ENCODE assay signal across 9 cellular contexts in genomic region chr20:62907377-62908317, GRCh38. TPM values are rescaled to one million over a fixed set of nuclear protein-coding genes. Genes with fewer than 3 reads are reported as not detected.
DNase-seq lines count a peak whose midpoint lies in the region; ATAC-seq and TF ChIP-seq lines count a peak whose summit lies in the region.
"Had no signal": no experiment of that assay in that cellular context is flagged by ENCODE, and none has a peak within 500 bp of the region (broad histone marks: within the 10 kb centered on the region; RNA-seq: fewer than 3 reads in every experiment).

No MANE protein-coding gene starts in this region.

- ATAC-seq in IMR-90 (ENCODE audit: low read depth) (no peak), gastrocnemius medialis (no peak)

- H4K5ac ChIP-seq in IMR-90 (ENCODE audit: low read depth, low read length), result no peak overlapping the region

- no peaks in the 10 kb centered on the region for H3K27me3 ChIP-seq in CD4-positive, alpha-beta memory T cell (ENCODE audit: insufficient read depth, low read length)
- no peaks in the 10 kb centered on the region for H3K27me3 ChIP-seq in IMR-90 (ENCODE audit: control insufficient read depth, insufficient read depth, low read length)
- no peaks in the 10 kb centered on the region for H3K27me3 ChIP-seq in gastrocnemius medialis

- no peaks in the 10 kb centered on the region for H3K4me1 ChIP-seq in CD4-positive, alpha-beta memory T cell (ENCODE audit: insufficient read depth, low read length)
- peaks cover 17% of the 10 kb centered on the region for H3K4me1 ChIP-seq in IMR-90 (ENCODE audit: control insufficient read depth, insufficient read depth, low read length)
- H3K4me1 ChIP-seq in gastrocnemius medialis, result peaks cover 0 to 6% of the 10 kb centered on the region in 2 donors

- H3K56ac ChIP-seq in IMR-90 (ENCODE audit: extremely low read depth, insufficient read depth, low read length), result no peak overlapping the region

- no peak overlapping the region for H3K4ac ChIP-seq in IMR-90 (ENCODE audit: low read depth, low read length)

- peaks cover 0 to 3% (median 0%) of the 10 kb centered on the region in 8 donors for H3K9me3 Mint-ChIP-seq in CD4-positive, alpha-beta memory T cell
- H3K9me3 Mint-ChIP-seq in mesothelial cell of epicardium, result no peaks in the 10 kb centered on the region

- no peak overlapping the region for H2BK120ac ChIP-seq in IMR-90 (ENCODE audit: low read depth, low read length)

- no peak overlapping the region for H4K8ac ChIP-seq in IMR-90 (ENCODE audit: low read depth in 2 of 2, low read length in 2 of 2)

- H2AK5ac ChIP-seq in IMR-90 (ENCODE audit: low read depth, low read length), result no peak overlapping the region

- 100% methylated on average over 3 of the region's 16 CpGs; no CpG with 5 or more reads in 1 of the 2 experiments for WGBS in IMR-90 (ENCODE audit: extremely low coverage in 2 of 2, insufficient read length in 1 of 2), 2 experiments

- TF ChIP-seq POLR2A in IMR-90 (IDR thresholded peaks at IDR 0.05; ENCODE audit: low read depth, low read length), result no peak
- no peak for TF ChIP-seq POLR2A in gastrocnemius medialis (IDR thresholded peaks at IDR 0.05)

- no peak overlapping the region for H2BK15ac ChIP-seq in IMR-90 (ENCODE audit: low read depth, low read length)

- POLR2A ChIA-PET in CD4-positive, alpha-beta memory T cell (lab: Charles Lee; ENCODE audit: partially characterized antibody), result interaction anchor here (1.2 to 1.6 kb wide), 3 partner anchors 10 to 97 kb away, joined by 3 to 5 read pairs (median 3); no protein-coding TSS in a partner anchor
- POLR2A ChIA-PET in IMR-90 (lab: Charles Lee; ENCODE audit: unreplicated experiment), result no interaction called here

- CTCF ChIA-PET in CD4-positive, alpha-beta memory T cell (lab: Charles Lee; ENCODE audit: partially characterized antibody), result interaction anchor here (0.7 to 4.2 kb wide), 14 partner anchors 9 to 408 kb away, joined by 3 to 73 read pairs (median 5); partner anchors contain the start of genes GID8 and SLC17A9
- CTCF ChIA-PET in IMR-90 (lab: Yijun Ruan, JAX), result interaction anchor here (0.6 to 1.3 kb wide), 5 partner anchors 10 to 45 kb away, joined by 3 to 12 read pairs (median 3); partner anchors contain the start of gene SLC17A9

- no peak overlapping the region for H2AFZ ChIP-seq in IMR-90 (replicated peaks; ENCODE audit: low read length, poor library complexity)

- in situ Hi-C loops in IMR-90 (cut with MboI; ENCODE audit: low sequenced_read_pairs), result no loop called here
- in situ Hi-C loops in gastrocnemius medialis (cut with MboI; ENCODE audit: low sequenced_read_pairs in 4 of 4), result no loop called here

- no peaks in the 10 kb centered on the region for H3K27me3 Mint-ChIP-seq in CD4-positive, alpha-beta memory T cell
- H3K27me3 Mint-ChIP-seq in mesothelial cell of epicardium (ENCODE audit: low read depth), result no peaks in the 10 kb centered on the region

- H3K4me2 ChIP-seq in IMR-90 (ENCODE audit: low read depth, low read length), result no peak overlapping the region

- H3K4me3 ChIP-seq in CD4-positive, alpha-beta memory T cell (ENCODE audit: low read length in 2 of 2), result no peak overlapping the region
- H3K4me3 ChIP-seq in IMR-90 (ENCODE audit: insufficient read depth, low read depth, low read length), result no peak overlapping the region
- H3K4me3 ChIP-seq in gastrocnemius medialis, result no peak overlapping the region

- H3K9ac ChIP-seq in IMR-90 (ENCODE audit: low read depth, low read length), result no peak overlapping the region

- no peak overlapping the region for H2BK20ac ChIP-seq in IMR-90 (ENCODE audit: low read depth, low read length)

- peaks cover 61 to 86% of the 10 kb centered on the region in 2 donors for H3K36me3 Mint-ChIP-seq in CD4-positive, alpha-beta memory T cell
- H3K36me3 Mint-ChIP-seq in mesothelial cell of epicardium, result peaks cover 55% of the 10 kb centered on the region

- peaks cover 19% of the 10 kb centered on the region for H3K9me1 ChIP-seq in IMR-90 (ENCODE audit: insufficient read depth, low read length)

- TF ChIP-seq CTCF in IMR-90 (conservative IDR thresholded peaks at IDR 0.05; ENCODE audit: low read depth, low read length) (peak; percentile 36), mesothelial cell of epicardium (IDR thresholded peaks at IDR 0.05; ENCODE audit: unreplicated experiment) (peak; percentile 17), gastrocnemius medialis (IDR thresholded peaks at IDR 0.05 in 4 of 5, conservative IDR thresholded peaks at IDR 0.05 in 1 of 5) (peak in 2 of 5 experiments; percentile 11 to 36)

- H3K27ac ChIP-seq in CD4-positive, alpha-beta memory T cell (ENCODE audit: low read depth, low read length), result no peak overlapping the region
- H3K27ac ChIP-seq in IMR-90 (ENCODE audit: insufficient read depth, low read length), result no peak overlapping the region
- no peak overlapping the region for H3K27ac ChIP-seq in gastrocnemius medialis

- H3K36me3 ChIP-seq in CD4-positive, alpha-beta memory T cell (ENCODE audit: insufficient read depth, low read length), result peaks cover 97% of the 10 kb centered on the region
- H3K36me3 ChIP-seq in IMR-90 (ENCODE audit: control insufficient read depth, insufficient read depth, low read length) (peaks cover 75% of the 10 kb centered on the region), gastrocnemius medialis (peaks cover 5 to 93% of the 10 kb centered on the region in 2 donors)

- no peak overlapping the region for H2BK5ac ChIP-seq in IMR-90 (ENCODE audit: low read depth, low read length, poor library complexity, severe bottlenecking)

- H3K18ac ChIP-seq in IMR-90 (ENCODE audit: low read depth, low read length), result no peak overlapping the region

- no peak overlapping the region for H3K4me3 Mint-ChIP-seq in CD4-positive, alpha-beta memory T cell
- no peak overlapping the region for H3K4me3 Mint-ChIP-seq in mesothelial cell of epicardium

- no peak for TF ChIP-seq RAD21 in IMR-90 (IDR thresholded peaks at IDR 0.05; ENCODE audit: low read length)

- H3K4me1 Mint-ChIP-seq in CD4-positive, alpha-beta memory T cell, result peaks cover 10 to 37% (median 16%) of the 10 kb centered on the region in 4 donors
- H3K4me1 Mint-ChIP-seq in mesothelial cell of epicardium, result no peaks in the 10 kb centered on the region

- no TSS peak for BruUV-seq in IMR-90 (replicated peaks; lab: Mats Ljungman, UMichigan)

- H2AK9ac ChIP-seq in IMR-90 (replicated peaks; ENCODE audit: low read depth, low read length, poor library complexity), result no peak overlapping the region

- DNase-seq in CD4-positive, alpha-beta memory T cell, result peak in 2 of 5 donors; percentile 31 to 36
- DNase-seq in IMR-90 (peak; percentile 26), astrocyte of the hippocampus (ENCODE audit: low read depth, low spot score) (peak; percentile 61), mesothelial cell of epicardium (ENCODE audit: low spot score in 2 of 2, unreplicated experiment in 2 of 2) (no peak), retina (no peak), gastrocnemius medialis (no peak), NCI-H748 treated with DMSO at 0.1 percent for 48 hours (lab: John Stamatoyannopoulos, UW) (no peak), NCI-H2227 treated with DMSO at 0.1 percent for 48 hours (lab: John Stamatoyannopoulos, UW) (no peak)
- DNase-seq: NCI-H774 had no signal

- H4K91ac ChIP-seq in IMR-90 (ENCODE audit: insufficient read depth, low read depth, low read length), result no peak overlapping the region

- H3K27ac Mint-ChIP-seq in CD4-positive, alpha-beta memory T cell, result peak overlapping the region in 5 of 7 donors; percentile 29 to 68 (median 42)
- H3K27ac Mint-ChIP-seq in mesothelial cell of epicardium, result no peak overlapping the region

- peaks cover 38 to 92% of the 10 kb centered on the region in 2 experiments for H3K79me1 ChIP-seq in IMR-90 (ENCODE audit: low read depth in 1 of 2, low read length in 2 of 2)

- no peaks in the 10 kb centered on the region for H3K9me3 ChIP-seq in CD4-positive, alpha-beta memory T cell (ENCODE audit: control insufficient read depth in 1 of 2, low read length in 2 of 2)
- H3K9me3 ChIP-seq in IMR-90 (ENCODE audit: control insufficient read depth, insufficient read depth, low read length) (no peaks in the 10 kb centered on the region), gastrocnemius medialis (no peaks in the 10 kb centered on the region)

- no peak overlapping the region for H3K14ac ChIP-seq in IMR-90 (replicated peaks; ENCODE audit: low read depth, low read length)

- peaks cover 81% of the 10 kb centered on the region for H4K20me1 ChIP-seq in IMR-90 (ENCODE audit: insufficient read depth, low read length)

- intact Hi-C loops in CD4-positive, alpha-beta memory T cell (cut with micrococcal nuclease), result no loop called here
- intact Hi-C loops in IMR-90 (cut with micrococcal nuclease), result no loop called here
- intact Hi-C loops in gastrocnemius medialis (cut with DNase I; ENCODE audit: low total_unique reads), result no loop called here

- no peak overlapping the region for H3K23ac ChIP-seq in IMR-90 (ENCODE audit: low read depth, low read length)

- dilution Hi-C loops in IMR-90 (cut with HindIII; ENCODE audit: low sequenced_read_pairs, unreplicated experiment), result no loop called here

RNA-seq across cellular contexts. Expression of gene DIDO1, which starts 18.7 kb away (rescaled TPM):
- total RNA-seq in CD4-positive, alpha-beta memory T cell, result 100 to 1,000 TPM; 127 to 129 TPM
- 10 to 100 TPM; 24.7 to 39.7 TPM for polyA plus RNA-seq in CD4-positive, alpha-beta memory T cell
- total RNA-seq in IMR-90 (2012; rRNA removed) (28.1 and 38.3 TPM in 2 replicates), mesothelial cell of epicardium (70.3 to 73.1 TPM (median 70.5 TPM) in 3 replicates), gastrocnemius medialis (10 to 100 TPM; 24.2 to 39.3 (median 28.7) TPM)
- 17.5 and 21.8 TPM in 2 replicates for polyA plus RNA-seq in IMR-90 (2012; rRNA removed)
- polyA plus RNA-seq in IMR-90 (2012; cell fraction: cytosol; rRNA removed), result 10.8 and 13.3 TPM in 2 replicates
- 47.1 and 74.1 TPM in 2 replicates for polyA plus RNA-seq in IMR-90 (2012; cell fraction: nucleus; rRNA removed; ENCODE audit: low replicate concordance)

RNA-seq across cellular contexts. Expression of gene GID8, which starts 30.3 kb away (rescaled TPM):
- 10 to 100 TPM; 44.4 to 47.8 TPM for total RNA-seq in CD4-positive, alpha-beta memory T cell
- polyA plus RNA-seq in CD4-positive, alpha-beta memory T cell, result 10 to 100 TPM; 11.2 to 19.1 TPM
- total RNA-seq in IMR-90 (2012; rRNA removed) (33.9 and 36.4 TPM in 2 replicates), mesothelial cell of epicardium (57.8 to 59.2 TPM (median 57.9 TPM) in 3 replicates), gastrocnemius medialis (10 to 100 TPM; 12.8 to 16.2 (median 13.5) TPM)
- 18.8 and 21.5 TPM in 2 replicates for polyA plus RNA-seq in IMR-90 (2012; rRNA removed)
- polyA plus RNA-seq in IMR-90 (2012; cell fraction: cytosol; rRNA removed), result 13.8 and 15.1 TPM in 2 replicates
- 13.2 and 19.6 TPM in 2 replicates for polyA plus RNA-seq in IMR-90 (2012; cell fraction: nucleus; rRNA removed; ENCODE audit: low replicate concordance)

RNA-seq across cellular contexts. Expression of gene SLC17A9, which starts 44.9 kb away (rescaled TPM):
- total RNA-seq in CD4-positive, alpha-beta memory T cell, result 1 to 10 TPM; 2.1 to 2.4 TPM
- polyA plus RNA-seq in CD4-positive, alpha-beta memory T cell, result under 1 TPM in 1 of 2 donors, not detected in 1; 0.13 TPM
- total RNA-seq in IMR-90 (2012; rRNA removed) (1.4 and 2.2 TPM in 2 replicates), mesothelial cell of epicardium (5.3 to 7.1 TPM (median 5.7 TPM) in 3 replicates), gastrocnemius medialis (1 to 10 TPM in 3 of 4 donors, under 1 TPM in 1; 0.55 to 2.4 (median 1.2) TPM)
- polyA plus RNA-seq in IMR-90 (2012; rRNA removed), result 14.4 and 17.3 TPM in 2 replicates
- 3.7 and 5.8 TPM in 2 replicates for polyA plus RNA-seq in IMR-90 (2012; cell fraction: cytosol; rRNA removed)
- polyA plus RNA-seq in IMR-90 (2012; cell fraction: nucleus; rRNA removed; ENCODE audit: low replicate concordance), result 68.1 and 209 TPM in 2 replicates

RNA-seq across cellular contexts. Expression of gene TCFL5, which starts 46.0 kb away (rescaled TPM):
- total RNA-seq in CD4-positive, alpha-beta memory T cell, result 10 to 100 TPM in 1 of 2 experiments, 1 to 10 TPM in 1; 9.9 to 10.3 TPM
- 1 to 10 TPM in 1 of 2 donors, under 1 TPM in 1; 0.52 to 2.5 TPM for polyA plus RNA-seq in CD4-positive, alpha-beta memory T cell
- total RNA-seq in IMR-90 (2012; rRNA removed), result 8.2 and 8.3 TPM in 2 replicates
- polyA plus RNA-seq in IMR-90 (2012; rRNA removed), result 5.6 and 6.0 TPM in 2 replicates
- 2.6 and 3.6 TPM in 2 replicates for polyA plus RNA-seq in IMR-90 (2012; cell fraction: cytosol; rRNA removed)
- 2.4 and 9.6 TPM in 2 replicates for polyA plus RNA-seq in IMR-90 (2012; cell fraction: nucleus; rRNA removed; ENCODE audit: low replicate concordance)
- total RNA-seq in mesothelial cell of epicardium, result 12.0 to 12.6 TPM (median 12.2 TPM) in 3 replicates
- 1 to 10 TPM; 5.3 to 7.3 (median 6.3) TPM for total RNA-seq in gastrocnemius medialis

Comparison
In these comparisons a context has a peak if more than half of its experiments do, and no peak if none do; other contexts are left out.
1. DNase-seq: peak in IMR-90 (single experiment) and astrocyte of the hippocampus (single experiment); none in mesothelial cell of epicardium (0 of 2), retina (single experiment), gastrocnemius medialis (0 of 2), NCI-H748 treated with DMSO at 0.1 percent for 48 hours (single experiment) and NCI-H2227 treated with DMSO at 0.1 percent for 48 hours (single experiment).